In genomic region chr17:32553168-32553567, GRCh38 we compare ENCODE assay signal across 20 cellular contexts.
DNase-seq lines count a peak whose midpoint lies in the region; ATAC-seq and TF ChIP-seq lines count a peak whose summit lies in the region.
"Had no signal": no experiment of that assay in that cellular context is flagged by ENCODE, and none has a peak within 500 bp of the region (broad histone marks: within the 10 kb centered on the region; RNA-seq: fewer than 3 reads in every experiment).

No MANE protein-coding gene starts in this region.

- no peak for TF ChIP-seq POLR2A in erythroblast (IDR thresholded peaks at IDR 0.05; ENCODE audit: low read length)

- no peaks in the 10 kb centered on the region for H3K27me3 Mint-ChIP-seq in natural killer cell treated with Interleukin-12 subunit alpha and Interleukin-12 subunit beta and Interleukin-15 and Interleukin-18, amount 100 ng/mL, for 72 hours
- no peaks in the 10 kb centered on the region for H3K27me3 Mint-ChIP-seq in natural killer cell (ENCODE audit: low read depth in 2 of 2)

- no peak for DNase-seq in natural killer cell treated with Interleukin-12 subunit alpha and Interleukin-12 subunit beta and Interleukin-15 and Interleukin-18, amount 100 ng/mL, for 72 hours (ENCODE audit: low spot score)
- DNase-seq in natural killer cell (no peak), NCI-H2029 (lab: John Stamatoyannopoulos, UW) (peak; percentile 42), epithelial cell of esophagus (ENCODE audit: low read depth) (peak; percentile 56), upper lobe of right lung (no peak), erythroblast (lab: John Stamatoyannopoulos, UW) (no peak)
- DNase-seq: activated CD4-positive, alpha-beta T cell treated with anti-CD3 and anti-CD28 coated beads, Interleukin-2, amount 50 U/mL, for 4 hours; activated T-cell treated with anti-CD3 and anti-CD28 coated beads, Interleukin-2, amount 50 U/mL, for 4 hours; AML-193; amniotic stem cell; effector memory CD4-positive, alpha-beta T cell; left ventricle myocardium inferior; MG63; NCI-H446; SIG-M5; T-helper 9 cell had no signal

- H3K36me3 ChIP-seq in upper lobe of right lung: no peaks in the 10 kb centered on the region
- H3K36me3 ChIP-seq: left ventricle myocardium inferior, MG63, tibial nerve had no signal

- no peaks in the 10 kb centered on the region for H3K9me3 Mint-ChIP-seq in natural killer cell treated with Interleukin-12 subunit alpha and Interleukin-12 subunit beta and Interleukin-15 and Interleukin-18, amount 100 ng/mL, for 72 hours
- no peaks in the 10 kb centered on the region for H3K9me3 Mint-ChIP-seq in natural killer cell
- H3K9me3 Mint-ChIP-seq: activated T-cell treated with anti-CD3 and anti-CD28 coated beads, Interleukin-2, amount 50 U/mL, for 4 hours had no signal

- H3K27ac ChIP-seq in upper lobe of right lung: no peak overlapping the region
- H3K27ac ChIP-seq: left ventricle myocardium inferior, tibial nerve had no signal

- no peaks in the 10 kb centered on the region for H3K27me3 ChIP-seq in upper lobe of right lung
- H3K27me3 ChIP-seq: MG63, tibial nerve had no signal

- no peaks in the 10 kb centered on the region for H3K9me3 ChIP-seq in upper lobe of right lung
- H3K9me3 ChIP-seq: left ventricle myocardium inferior, MG63, tibial nerve had no signal

- H3K36me3 Mint-ChIP-seq in natural killer cell treated with Interleukin-12 subunit alpha and Interleukin-12 subunit beta and Interleukin-15 and Interleukin-18, amount 100 ng/mL, for 72 hours: no peaks in the 10 kb centered on the region
- H3K36me3 Mint-ChIP-seq in natural killer cell: no peaks in the 10 kb centered on the region

- ATAC-seq in natural killer cell treated with Interleukin-12 subunit alpha and Interleukin-12 subunit beta and Interleukin-15 and Interleukin-18, amount 100 ng/mL, for 72 hours: peak in 1 of 2 donors; percentile 32
- ATAC-seq in natural killer cell (no peak), upper lobe of right lung (peak; percentile 90), GM19328 (IDR thresholded peaks at IDR 0.05; ENCODE audit: unreplicated experiment) (no peak), GM21515 (IDR thresholded peaks at IDR 0.05; ENCODE audit: unreplicated experiment) (no peak)
- ATAC-seq: activated T-cell treated with anti-CD3 and anti-CD28 coated beads, Interleukin-2, amount 50 U/mL, for 4 hours had no signal

- TF ChIP-seq CTCF in natural killer cell (IDR thresholded peaks at IDR 0.05) (no peak), epithelial cell of esophagus (IDR thresholded peaks at IDR 0.05; ENCODE audit: insufficient read depth, low read depth, low read length, missing control alignments) (no peak), upper lobe of right lung (IDR thresholded peaks at IDR 0.05) (no peak)

- H3K27ac Mint-ChIP-seq in natural killer cell treated with Interleukin-12 subunit alpha and Interleukin-12 subunit beta and Interleukin-15 and Interleukin-18, amount 100 ng/mL, for 72 hours: peak overlapping the region in 1 of 2 donors; percentile 56
- peak overlapping the region in 1 of 2 donors; percentile 72 for H3K27ac Mint-ChIP-seq in natural killer cell

- peaks cover 47 to 49% of the 10 kb centered on the region in 2 donors for H3K4me1 Mint-ChIP-seq in natural killer cell treated with Interleukin-12 subunit alpha and Interleukin-12 subunit beta and Interleukin-15 and Interleukin-18, amount 100 ng/mL, for 72 hours (ENCODE audit: low read depth in 2 of 2)
- peaks cover 51 to 54% of the 10 kb centered on the region in 2 donors for H3K4me1 Mint-ChIP-seq in natural killer cell

- no peaks in the 10 kb centered on the region for H3K4me1 ChIP-seq in upper lobe of right lung
- H3K4me1 ChIP-seq: left ventricle myocardium inferior had no signal

- H3K4me3 ChIP-seq in epithelial cell of esophagus (ENCODE audit: low read length) (peak overlapping the region; percentile 6), upper lobe of right lung (no peak overlapping the region)
- H3K4me3 ChIP-seq: left ventricle myocardium inferior, MG63, smooth muscle cell, tibial nerve had no signal

- peak overlapping the region; percentile 4 for H3K4me3 Mint-ChIP-seq in natural killer cell treated with Interleukin-12 subunit alpha and Interleukin-12 subunit beta and Interleukin-15 and Interleukin-18, amount 100 ng/mL, for 72 hours
- H3K4me3 Mint-ChIP-seq in natural killer cell: no peak overlapping the region
- H3K4me3 Mint-ChIP-seq: activated T-cell treated with anti-CD3 and anti-CD28 coated beads, Interleukin-2, amount 50 U/mL, for 4 hours had no signal

- intact Hi-C loops in natural killer cell (cut with micrococcal nuclease) (loop anchor here (5.0 to 10.0 kb wide), 2 partner anchors 36 to 52 kb away; no protein-coding TSS in a partner anchor), upper lobe of right lung (cut with DNase I) (no loop called here)

Comparison
In these comparisons a context has a peak if more than half of its experiments do, and no peak if none do; other contexts are left out.
1. DNase-seq: peak in NCI-H2029 (single experiment) and epithelial cell of esophagus (single experiment); none in natural killer cell treated with Interleukin-12 subunit alpha and Interleukin-12 subunit beta and Interleukin-15 and Interleukin-18, amount 100 ng/mL, for 72 hours (single experiment), natural killer cell (single experiment), upper lobe of right lung (single experiment) and erythroblast (0 of 2).